9 cellular contexts compared by ENCODE assay signal in genomic region chr11:57566035-57566504, GRCh38. TPM values are rescaled to one million over a fixed set of nuclear protein-coding genes. Genes with fewer than 3 reads are reported as not detected.
DNase-seq lines count a peak whose midpoint lies in the region; ATAC-seq, FAIRE-seq and TF ChIP-seq lines count a peak whose summit lies in the region.
"Had no signal": no experiment of that assay in that cellular context is flagged by ENCODE, and none has a peak within 500 bp of the region (broad histone marks: within the 10 kb centered on the region; RNA-seq: fewer than 3 reads in every experiment).

No MANE protein-coding gene starts in this region.

- H3K27ac ChIP-seq in adrenal gland (peak overlapping the region; percentile 22 to 85 (median 75)), left ventricle myocardium inferior (replicated peaks) (peak overlapping the region; percentile 90), gastrocnemius medialis (peak overlapping the region; percentile 74 to 79 (median 78))
- H3K27ac ChIP-seq: SJSA1 had no signal

- intact Hi-C loops in adrenal gland (cut with DNase I) (loop anchor here in 1 of 2 donors (5.0 kb wide), 1 partner anchor 76 kb away; no protein-coding TSS in a partner anchor), left ventricle myocardium inferior (cut with micrococcal nuclease) (loop anchor here (5.0 kb wide), 1 partner anchor 76 kb away; no protein-coding TSS in a partner anchor), gastrocnemius medialis (cut with DNase I; ENCODE audit: low total_unique reads) (loop anchor here (2.0 to 10.0 kb wide), 3 partner anchors 31 to 229 kb away; partner anchors contain the start of gene SERPING1)

- in situ Hi-C loops in gastrocnemius medialis (cut with MboI; ENCODE audit: low sequenced_read_pairs in 4 of 4), result loop anchor here in 3 of 4 donors (5.0 to 25.0 kb wide), 2 partner anchors 76 to 246 kb away; no protein-coding TSS in a partner anchor

- H3K27me3 ChIP-seq in adrenal gland (no peaks in the 10 kb centered on the region), left ventricle myocardium inferior (ENCODE audit: low read depth) (peaks cover 8% of the 10 kb centered on the region), gastrocnemius medialis (no peaks in the 10 kb centered on the region)
- H3K27me3 ChIP-seq: SJSA1 had no signal

- TF ChIP-seq CTCF in adrenal gland (IDR thresholded peaks at IDR 0.05) (no peak), left ventricle myocardium inferior (IDR thresholded peaks at IDR 0.05; ENCODE audit: borderline replicate concordance) (no peak), gastrocnemius medialis (IDR thresholded peaks at IDR 0.05 in 4 of 5, conservative IDR thresholded peaks at IDR 0.05 in 1 of 5) (no peak)

- FAIRE-seq in GM18507 (lab: Jason Lieb, UNC) (peak; percentile 95), urothelium cell line (lab: Jason Lieb, UNC) (no peak)

- TF ChIP-seq POLR2A in adrenal gland (IDR thresholded peaks at IDR 0.05) (peak in 1 of 2 donors; percentile 7), gastrocnemius medialis (IDR thresholded peaks at IDR 0.05) (no peak)

- peaks cover 8 to 26% of the 10 kb centered on the region in 2 donors for H3K4me1 ChIP-seq in adrenal gland (replicated peaks in 1 of 2)
- H3K4me1 ChIP-seq in left ventricle myocardium inferior, result peaks cover 40% of the 10 kb centered on the region
- H3K4me1 ChIP-seq in gastrocnemius medialis, result peaks cover 13 to 32% of the 10 kb centered on the region in 2 donors

- H3K9me3 ChIP-seq in adrenal gland (replicated peaks in 1 of 3) (no peaks in the 10 kb centered on the region), left ventricle myocardium inferior (replicated peaks) (no peaks in the 10 kb centered on the region), gastrocnemius medialis (no peaks in the 10 kb centered on the region)
- H3K9me3 ChIP-seq: SJSA1 had no signal

- no peaks in the 10 kb centered on the region for H3K36me3 ChIP-seq in adrenal gland (replicated peaks in 1 of 2)
- H3K36me3 ChIP-seq in left ventricle myocardium inferior, result no peaks in the 10 kb centered on the region
- H3K36me3 ChIP-seq in gastrocnemius medialis, result no peaks in the 10 kb centered on the region

- 25 to 42% (median 28%) methylated on average over 3 of the region's 3 CpGs for WGBS in adrenal gland, 4 donors

- ATAC-seq in HG02870 (IDR thresholded peaks at IDR 0.05; ENCODE audit: unreplicated experiment) (peak; percentile 57), gastrocnemius medialis (peak; percentile 76 to 87)

- H3K4me3 ChIP-seq in adrenal gland (peak overlapping the region in 2 of 4 donors; percentile 12 to 78), left ventricle myocardium inferior (peak overlapping the region; percentile 85), gastrocnemius medialis (peak overlapping the region; percentile 81 to 99 (median 88))
- H3K4me3 ChIP-seq: SJSA1 had no signal

- peak; percentile 69 for DNase-seq in AG08396 (ENCODE audit: low spot score)
- no peak for DNase-seq in GM18507 (ENCODE audit: extremely low spot score, insufficient read length, low read depth)
- peak; percentile 72 for DNase-seq in NCI-H2196 (lab: John Stamatoyannopoulos, UW; ENCODE audit: unreplicated experiment)
- peak in 5 of 7 donors; percentile 31 to 78 (median 38) for DNase-seq in adrenal gland
- DNase-seq in left ventricle myocardium inferior, result no peak
- DNase-seq in gastrocnemius medialis, result no peak
- DNase-seq in urothelium cell line (ENCODE audit: low spot score), result no peak

RNA-seq across cellular contexts. Expression of gene UBE2L6, which starts 1.4 kb away (rescaled TPM):
- total RNA-seq in adrenal gland (100 to 1,000 TPM in 2 of 8 donors, 10 to 100 TPM in 6; 38.7 to 108 (median 83.0) TPM), left ventricle myocardium inferior (19.0 TPM), gastrocnemius medialis (1 to 10 TPM; 5.5 to 9.0 (median 6.7) TPM)
- polyA plus RNA-seq in adrenal gland, result 10 to 100 TPM; 38.0 to 89.4 (median 38.2) TPM

RNA-seq across cellular contexts. Expression of gene SMTNL1, which starts 28.7 kb away (rescaled TPM):
- total RNA-seq in adrenal gland (under 1 TPM in 1 of 8 donors, not detected in 7; 0.30 TPM), left ventricle myocardium inferior (not detected), gastrocnemius medialis (10 to 100 TPM; 23.0 to 52.7 (median 43.4) TPM)
- not detected for polyA plus RNA-seq in adrenal gland
- total RNA-seq: SJSA1 had no signal

RNA-seq across cellular contexts. Expression of gene SERPING1, which starts 31.4 kb away (rescaled TPM):
- total RNA-seq in adrenal gland, result 100 to 1,000 TPM in 7 of 8 donors, 10 to 100 TPM in 1; 96.9 to 423 (median 154) TPM
- polyA plus RNA-seq in adrenal gland, result 100 to 1,000 TPM; 157 to 353 (median 220) TPM
- total RNA-seq in left ventricle myocardium inferior, result 94.6 TPM
- total RNA-seq in gastrocnemius medialis, result 100 to 1,000 TPM in 3 of 4 donors, 10 to 100 TPM in 1; 90.0 to 171 (median 106) TPM
- total RNA-seq: SJSA1 had no signal

RNA-seq across cellular contexts. Expression of gene TIMM10, which starts 35.5 kb away (rescaled TPM):
- total RNA-seq in adrenal gland (10 to 100 TPM; 35.6 to 89.0 (median 53.7) TPM), left ventricle myocardium inferior (61.0 TPM), gastrocnemius medialis (10 to 100 TPM; 45.4 to 61.7 (median 49.5) TPM)
- 10 to 100 TPM; 23.9 to 72.5 (median 48.8) TPM for polyA plus RNA-seq in adrenal gland

RNA-seq across cellular contexts. Expression of gene SLC43A1, which starts 50.6 kb away (rescaled TPM):
- 10 to 100 TPM in 7 of 8 donors, 1 to 10 TPM in 1; 6.8 to 32.3 (median 26.4) TPM for total RNA-seq in adrenal gland
- 10 to 100 TPM in 2 of 3 donors, 1 to 10 TPM in 1; 3.8 to 24.8 (median 14.8) TPM for polyA plus RNA-seq in adrenal gland
- total RNA-seq in left ventricle myocardium inferior, result 4.3 TPM
- 10 to 100 TPM in 3 of 4 donors, 1 to 10 TPM in 1; 7.4 to 35.1 (median 15.8) TPM for total RNA-seq in gastrocnemius medialis

Comparison
In these comparisons a context has a peak if more than half of its experiments do, and no peak if none do; other contexts are left out.
1. DNase-seq: peak in AG08396 (single experiment), NCI-H2196 (single experiment) and adrenal gland (5 of 7); none in GM18507 (single experiment), left ventricle myocardium inferior (single experiment), gastrocnemius medialis (0 of 2) and urothelium cell line (single experiment).
2. RNA of gene SMTNL1, which starts 28.7 kb away (total RNA-seq): 23.0 to 52.7 TPM in gastrocnemius medialis; 0.30 TPM in adrenal gland and not detected in left ventricle myocardium inferior (single experiment); every median in the first group is over 10 times any median in the second.
3. Peak in every context shown above with its lines, with median percentiles within 50 percentile points of each other: H3K27ac ChIP-seq.